1 cellular context compared by ENCODE assay signal in the genomic region with DNA sequence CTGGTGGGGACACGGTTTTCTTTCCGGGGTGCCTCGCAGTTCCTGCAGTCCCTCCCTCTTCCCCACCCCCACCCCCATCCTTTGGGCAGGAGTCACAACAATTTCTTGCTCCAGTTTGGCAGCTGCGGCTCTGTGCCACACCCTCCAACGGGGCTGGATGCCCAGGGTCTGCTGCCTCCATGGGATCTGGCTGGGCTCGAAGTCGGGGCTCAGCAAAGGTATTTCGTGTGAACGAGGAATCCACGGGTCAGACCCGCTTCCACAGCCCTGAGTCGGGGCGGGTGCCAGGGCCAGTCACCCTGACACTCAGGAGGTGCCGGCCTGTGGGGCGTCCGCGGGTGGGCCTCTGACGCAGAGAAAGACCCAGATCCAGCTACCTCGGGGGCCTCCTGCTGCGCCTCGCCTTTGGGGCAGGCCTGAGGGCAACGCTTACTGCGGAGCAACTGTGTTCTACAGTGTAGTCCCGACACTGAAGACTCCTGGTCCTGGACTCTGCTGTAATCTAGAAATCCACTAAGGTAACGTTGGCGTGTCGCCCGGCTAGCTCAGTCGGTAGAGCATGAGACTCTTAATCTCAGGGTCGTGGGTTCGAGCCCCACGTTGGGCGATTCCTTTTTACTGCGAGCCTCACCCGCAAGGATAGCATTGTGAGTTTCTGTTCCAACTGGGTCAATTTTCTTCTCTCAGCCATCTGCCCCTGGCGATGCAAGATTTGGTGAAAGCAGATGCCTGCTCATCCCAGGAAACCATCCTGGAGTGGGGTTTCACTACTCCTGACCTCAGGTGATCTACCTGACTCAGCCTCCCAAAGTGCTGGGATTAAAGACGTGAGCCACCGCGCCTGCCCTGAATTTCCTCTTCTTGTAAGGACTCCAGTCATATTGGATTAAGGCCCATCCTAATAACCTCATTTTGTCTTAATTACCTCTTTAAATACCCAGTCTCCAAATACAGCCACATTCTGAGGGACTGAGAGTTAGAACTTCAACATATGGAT.
TF ChIP-seq lines count a peak whose summit lies in the region.

No MANE protein-coding gene starts in this region.

TF ChIP-seq in HepG2, 621 proteins besides CTCF, POLR2A, EP300 and RAD21 (continued from another document and continues in another):
- TF ChIP-seq ZBTB40 (IDR thresholded peaks at IDR 0.05) (no peak), ZBTB40 (CRISPR knock-in tag; IDR thresholded peaks at IDR 0.05) (no peak), PRPF4 (IDR thresholded peaks at IDR 0.05; ENCODE audit: low read depth, low read length, poor library complexity, severe bottlenecking) (no peak), POLR2AphosphoS5 (IDR thresholded peaks at IDR 0.05; ENCODE audit: low read depth, low read length) (no peak), REPIN1 (CRISPR knock-in tag; IDR thresholded peaks at IDR 0.05; ENCODE audit: borderline replicate concordance, low read depth) (no peak), GATAD2A (CRISPR knock-in tag; IDR thresholded peaks at IDR 0.05) (peak; percentile 52; the same call in 1 of the 2 replicates), PTBP1 (IDR thresholded peaks at IDR 0.05; ENCODE audit: low read depth, low read length, poor library complexity, severe bottlenecking) (no peak), TOE1 (CRISPR knock-in tag; IDR thresholded peaks at IDR 0.05) (no peak), HMG20B (CRISPR knock-in tag; conservative IDR thresholded peaks at IDR 0.05) (0 out of 2 replicates have a peak, but pooled peaks have one; percentile 21), ZFYVE20 (CRISPR knock-in tag; IDR thresholded peaks at IDR 0.05; ENCODE audit: borderline replicate concordance, low read depth) (no peak), CEBPG (CRISPR knock-in tag; IDR thresholded peaks at IDR 0.05) (peak; percentile 11; the same call in 1 of the 2 replicates), ZNF256 (CRISPR knock-in tag; conservative IDR thresholded peaks at IDR 0.05) (no peak), SMARCE1 (IDR thresholded peaks at IDR 0.05; ENCODE audit: borderline replicate concordance) (no peak), ZIK1 (CRISPR knock-in tag; IDR thresholded peaks at IDR 0.05; ENCODE audit: borderline replicate concordance, low read depth) (no peak), XBP1 (CRISPR knock-in tag; IDR thresholded peaks at IDR 0.05) (no peak), SIN3B (IDR thresholded peaks at IDR 0.05; ENCODE audit: low read length) (no peak), GABPB1 (CRISPR knock-in tag; IDR thresholded peaks at IDR 0.05) (peak; percentile 32; the same call in 1 of the 2 replicates), KDM1A (CRISPR knock-in tag; IDR thresholded peaks at IDR 0.05) (no peak), ZNF205 (CRISPR knock-in tag; IDR thresholded peaks at IDR 0.05) (peak; percentile 46; the same call in 1 of the 2 replicates), TCF7L2 (IDR thresholded peaks at IDR 0.05; ENCODE audit: low read depth, low read length) (no peak), SP1 (IDR thresholded peaks at IDR 0.05) (no peak), SP1 (CRISPR knock-in tag; IDR thresholded peaks at IDR 0.05) (no peak), REXO4 (CRISPR knock-in tag; IDR thresholded peaks at IDR 0.05; ENCODE audit: borderline replicate concordance) (no peak), PAWR (CRISPR knock-in tag; IDR thresholded peaks at IDR 0.05; ENCODE audit: borderline replicate concordance) (no peak), TAF15 (IDR thresholded peaks at IDR 0.05; ENCODE audit: low read depth, low read length, poor library complexity, severe bottlenecking) (no peak), NCOA1 (CRISPR knock-in tag; IDR thresholded peaks at IDR 0.05) (no peak), NR2F6 (IDR thresholded peaks at IDR 0.05) (peak; percentile 19; the same call in 1 of the 2 replicates), NR2F6 (CRISPR knock-in tag; IDR thresholded peaks at IDR 0.05) (0 out of 2 replicates have a peak, but pooled peaks have one; percentile 36), EED (CRISPR knock-in tag; IDR thresholded peaks at IDR 0.05) (no peak), ZNF562 (CRISPR knock-in tag; IDR thresholded peaks at IDR 0.05; ENCODE audit: borderline replicate concordance) (no peak), ZNF619 (CRISPR knock-in tag; IDR thresholded peaks at IDR 0.05) (no peak), MIXL1 (CRISPR knock-in tag; IDR thresholded peaks at IDR 0.05) (no peak)
- TF ChIP-seq, protein P1, sequence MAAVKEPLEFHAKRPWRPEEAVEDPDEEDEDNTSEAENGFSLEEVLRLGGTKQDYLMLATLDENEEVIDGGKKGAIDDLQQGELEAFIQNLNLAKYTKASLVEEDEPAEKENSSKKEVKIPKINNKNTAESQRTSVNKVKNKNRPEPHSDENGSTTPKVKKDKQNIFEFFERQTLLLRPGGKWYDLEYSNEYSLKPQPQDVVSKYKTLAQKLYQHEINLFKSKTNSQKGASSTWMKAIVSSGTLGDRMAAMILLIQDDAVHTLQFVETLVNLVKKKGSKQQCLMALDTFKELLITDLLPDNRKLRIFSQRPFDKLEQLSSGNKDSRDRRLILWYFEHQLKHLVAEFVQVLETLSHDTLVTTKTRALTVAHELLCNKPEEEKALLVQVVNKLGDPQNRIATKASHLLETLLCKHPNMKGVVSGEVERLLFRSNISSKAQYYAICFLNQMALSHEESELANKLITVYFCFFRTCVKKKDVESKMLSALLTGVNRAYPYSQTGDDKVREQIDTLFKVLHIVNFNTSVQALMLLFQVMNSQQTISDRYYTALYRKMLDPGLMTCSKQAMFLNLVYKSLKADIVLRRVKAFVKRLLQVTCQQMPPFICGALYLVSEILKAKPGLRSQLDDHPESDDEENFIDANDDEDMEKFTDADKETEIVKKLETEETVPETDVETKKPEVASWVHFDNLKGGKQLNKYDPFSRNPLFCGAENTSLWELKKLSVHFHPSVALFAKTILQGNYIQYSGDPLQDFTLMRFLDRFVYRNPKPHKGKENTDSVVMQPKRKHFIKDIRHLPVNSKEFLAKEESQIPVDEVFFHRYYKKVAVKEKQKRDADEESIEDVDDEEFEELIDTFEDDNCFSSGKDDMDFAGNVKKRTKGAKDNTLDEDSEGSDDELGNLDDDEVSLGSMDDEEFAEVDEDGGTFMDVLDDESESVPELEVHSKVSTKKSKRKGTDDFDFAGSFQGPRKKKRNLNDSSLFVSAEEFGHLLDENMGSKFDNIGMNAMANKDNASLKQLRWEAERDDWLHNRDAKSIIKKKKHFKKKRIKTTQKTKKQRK (IDR thresholded peaks at IDR 0.05; ENCODE audit: low read length), result no peak
- TF ChIP-seq, protein P2, sequence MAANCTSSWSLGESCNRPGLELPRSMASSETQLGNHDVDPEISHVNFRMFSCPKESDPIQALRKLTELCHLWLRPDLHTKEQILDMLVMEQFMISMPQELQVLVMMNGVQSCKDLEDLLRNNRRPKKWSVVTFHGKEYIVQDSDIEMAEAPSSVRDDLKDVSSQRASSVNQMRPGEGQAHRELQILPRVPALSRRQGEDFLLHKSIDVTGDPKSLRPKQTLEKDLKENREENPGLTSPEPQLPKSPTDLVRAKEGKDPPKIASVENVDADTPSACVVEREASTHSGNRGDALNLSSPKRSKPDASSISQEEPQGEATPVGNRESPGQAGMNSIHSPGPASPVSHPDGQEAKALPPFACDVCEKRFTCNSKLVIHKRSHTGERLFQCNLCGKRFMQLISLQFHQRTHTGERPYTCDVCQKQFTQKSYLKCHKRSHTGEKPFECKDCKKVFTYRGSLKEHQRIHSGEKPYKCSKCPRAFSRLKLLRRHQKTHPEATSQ (CRISPR knock-in tag; IDR thresholded peaks at IDR 0.05; ENCODE audit: borderline replicate concordance), result no peak
- TF ChIP-seq, protein P3, sequence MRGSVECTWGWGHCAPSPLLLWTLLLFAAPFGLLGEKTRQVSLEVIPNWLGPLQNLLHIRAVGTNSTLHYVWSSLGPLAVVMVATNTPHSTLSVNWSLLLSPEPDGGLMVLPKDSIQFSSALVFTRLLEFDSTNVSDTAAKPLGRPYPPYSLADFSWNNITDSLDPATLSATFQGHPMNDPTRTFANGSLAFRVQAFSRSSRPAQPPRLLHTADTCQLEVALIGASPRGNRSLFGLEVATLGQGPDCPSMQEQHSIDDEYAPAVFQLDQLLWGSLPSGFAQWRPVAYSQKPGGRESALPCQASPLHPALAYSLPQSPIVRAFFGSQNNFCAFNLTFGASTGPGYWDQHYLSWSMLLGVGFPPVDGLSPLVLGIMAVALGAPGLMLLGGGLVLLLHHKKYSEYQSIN (CRISPR knock-in tag; IDR thresholded peaks at IDR 0.05; ENCODE audit: borderline replicate concordance), result no peak
- TF ChIP-seq, protein P4, sequence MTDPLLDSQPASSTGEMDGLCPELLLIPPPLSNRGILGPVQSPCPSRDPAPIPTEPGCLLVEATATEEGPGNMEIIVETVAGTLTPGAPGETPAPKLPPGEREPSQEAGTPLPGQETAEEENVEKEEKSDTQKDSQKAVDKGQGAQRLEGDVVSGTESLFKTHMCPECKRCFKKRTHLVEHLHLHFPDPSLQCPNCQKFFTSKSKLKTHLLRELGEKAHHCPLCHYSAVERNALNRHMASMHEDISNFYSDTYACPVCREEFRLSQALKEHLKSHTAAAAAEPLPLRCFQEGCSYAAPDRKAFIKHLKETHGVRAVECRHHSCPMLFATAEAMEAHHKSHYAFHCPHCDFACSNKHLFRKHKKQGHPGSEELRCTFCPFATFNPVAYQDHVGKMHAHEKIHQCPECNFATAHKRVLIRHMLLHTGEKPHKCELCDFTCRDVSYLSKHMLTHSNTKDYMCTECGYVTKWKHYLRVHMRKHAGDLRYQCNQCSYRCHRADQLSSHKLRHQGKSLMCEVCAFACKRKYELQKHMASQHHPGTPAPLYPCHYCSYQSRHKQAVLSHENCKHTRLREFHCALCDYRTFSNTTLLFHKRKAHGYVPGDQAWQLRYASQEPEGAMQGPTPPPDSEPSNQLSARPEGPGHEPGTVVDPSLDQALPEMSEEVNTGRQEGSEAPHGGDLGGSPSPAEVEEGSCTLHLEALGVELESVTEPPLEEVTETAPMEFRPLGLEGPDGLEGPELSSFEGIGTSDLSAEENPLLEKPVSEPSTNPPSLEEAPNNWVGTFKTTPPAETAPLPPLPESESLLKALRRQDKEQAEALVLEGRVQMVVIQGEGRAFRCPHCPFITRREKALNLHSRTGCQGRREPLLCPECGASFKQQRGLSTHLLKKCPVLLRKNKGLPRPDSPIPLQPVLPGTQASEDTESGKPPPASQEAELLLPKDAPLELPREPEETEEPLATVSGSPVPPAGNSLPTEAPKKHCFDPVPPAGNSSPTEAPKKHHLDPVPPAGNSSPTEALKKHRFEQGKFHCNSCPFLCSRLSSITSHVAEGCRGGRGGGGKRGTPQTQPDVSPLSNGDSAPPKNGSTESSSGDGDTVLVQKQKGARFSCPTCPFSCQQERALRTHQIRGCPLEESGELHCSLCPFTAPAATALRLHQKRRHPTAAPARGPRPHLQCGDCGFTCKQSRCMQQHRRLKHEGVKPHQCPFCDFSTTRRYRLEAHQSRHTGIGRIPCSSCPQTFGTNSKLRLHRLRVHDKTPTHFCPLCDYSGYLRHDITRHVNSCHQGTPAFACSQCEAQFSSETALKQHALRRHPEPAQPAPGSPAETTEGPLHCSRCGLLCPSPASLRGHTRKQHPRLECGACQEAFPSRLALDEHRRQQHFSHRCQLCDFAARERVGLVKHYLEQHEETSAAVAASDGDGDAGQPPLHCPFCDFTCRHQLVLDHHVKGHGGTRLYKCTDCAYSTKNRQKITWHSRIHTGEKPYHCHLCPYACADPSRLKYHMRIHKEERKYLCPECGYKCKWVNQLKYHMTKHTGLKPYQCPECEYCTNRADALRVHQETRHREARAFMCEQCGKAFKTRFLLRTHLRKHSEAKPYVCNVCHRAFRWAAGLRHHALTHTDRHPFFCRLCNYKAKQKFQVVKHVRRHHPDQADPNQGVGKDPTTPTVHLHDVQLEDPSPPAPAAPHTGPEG (CRISPR knock-in tag; IDR thresholded peaks at IDR 0.05), result no peak; the same call in 1 of the 2 replicates
